In the genomic region with DNA sequence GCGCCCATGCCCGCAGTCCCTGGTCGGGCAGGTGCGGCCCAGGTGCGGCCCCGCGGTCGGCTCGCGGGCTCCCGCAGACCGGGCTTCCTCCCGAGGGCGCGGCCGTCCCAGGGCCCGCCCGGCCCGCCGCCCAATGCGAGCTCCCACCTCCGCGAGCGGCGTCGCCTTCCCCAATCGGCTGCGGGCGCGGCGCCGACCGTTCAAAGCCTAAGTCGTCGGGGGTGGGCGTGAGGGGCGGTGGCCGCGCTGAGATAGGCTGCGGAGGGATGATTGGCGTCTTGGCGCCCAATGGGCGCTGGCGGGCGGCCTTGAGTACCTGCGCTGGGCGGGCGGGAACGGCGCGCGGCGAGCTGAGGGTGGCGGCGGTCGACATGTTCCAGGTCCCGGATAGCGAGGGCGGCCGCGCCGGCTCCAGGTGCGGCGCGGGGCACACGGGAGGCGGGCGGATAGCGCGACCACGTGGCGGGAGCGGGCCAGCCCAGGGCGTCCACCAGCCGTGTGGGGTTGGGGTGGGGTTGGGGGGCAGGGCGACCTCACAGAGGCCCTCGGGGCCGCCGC, we compare ENCODE assay signal across 1 cellular context.
A peak's percentile ranks its signal among the peaks of the same experiment; 100 is the strongest.
TF ChIP-seq lines count a peak whose summit lies in the region.

A gene with protein sequence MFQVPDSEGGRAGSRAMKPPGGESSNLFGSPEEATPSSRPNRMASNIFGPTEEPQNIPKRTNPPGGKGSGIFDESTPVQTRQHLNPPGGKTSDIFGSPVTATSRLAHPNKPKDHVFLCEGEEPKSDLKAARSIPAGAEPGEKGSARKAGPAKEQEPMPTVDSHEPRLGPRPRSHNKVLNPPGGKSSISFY (plus strand): TSS at position 338 of the 558 bp plus-strand sequence. CDS start 34 bp downstream, at position 372.

TF ChIP-seq in K562, 482 proteins besides CTCF, POLR2A, EP300 and RAD21 (continued from another document and continues in another):
- TF ChIP-seq, protein P1, sequence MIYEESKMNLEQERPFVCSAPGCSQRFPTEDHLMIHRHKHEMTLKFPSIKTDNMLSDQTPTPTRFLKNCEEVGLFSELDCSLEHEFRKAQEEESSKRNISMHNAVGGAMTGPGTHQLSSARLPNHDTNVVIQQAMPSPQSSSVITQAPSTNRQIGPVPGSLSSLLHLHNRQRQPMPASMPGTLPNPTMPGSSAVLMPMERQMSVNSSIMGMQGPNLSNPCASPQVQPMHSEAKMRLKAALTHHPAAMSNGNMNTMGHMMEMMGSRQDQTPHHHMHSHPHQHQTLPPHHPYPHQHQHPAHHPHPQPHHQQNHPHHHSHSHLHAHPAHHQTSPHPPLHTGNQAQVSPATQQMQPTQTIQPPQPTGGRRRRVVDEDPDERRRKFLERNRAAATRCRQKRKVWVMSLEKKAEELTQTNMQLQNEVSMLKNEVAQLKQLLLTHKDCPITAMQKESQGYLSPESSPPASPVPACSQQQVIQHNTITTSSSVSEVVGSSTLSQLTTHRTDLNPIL (CRISPR knock-in tag; IDR thresholded peaks at IDR 0.05) = no peak
- no peak for TF ChIP-seq PURB (CRISPR knock-in tag; IDR thresholded peaks at IDR 0.05; ENCODE audit: low read depth)
- TF ChIP-seq, protein P2, sequence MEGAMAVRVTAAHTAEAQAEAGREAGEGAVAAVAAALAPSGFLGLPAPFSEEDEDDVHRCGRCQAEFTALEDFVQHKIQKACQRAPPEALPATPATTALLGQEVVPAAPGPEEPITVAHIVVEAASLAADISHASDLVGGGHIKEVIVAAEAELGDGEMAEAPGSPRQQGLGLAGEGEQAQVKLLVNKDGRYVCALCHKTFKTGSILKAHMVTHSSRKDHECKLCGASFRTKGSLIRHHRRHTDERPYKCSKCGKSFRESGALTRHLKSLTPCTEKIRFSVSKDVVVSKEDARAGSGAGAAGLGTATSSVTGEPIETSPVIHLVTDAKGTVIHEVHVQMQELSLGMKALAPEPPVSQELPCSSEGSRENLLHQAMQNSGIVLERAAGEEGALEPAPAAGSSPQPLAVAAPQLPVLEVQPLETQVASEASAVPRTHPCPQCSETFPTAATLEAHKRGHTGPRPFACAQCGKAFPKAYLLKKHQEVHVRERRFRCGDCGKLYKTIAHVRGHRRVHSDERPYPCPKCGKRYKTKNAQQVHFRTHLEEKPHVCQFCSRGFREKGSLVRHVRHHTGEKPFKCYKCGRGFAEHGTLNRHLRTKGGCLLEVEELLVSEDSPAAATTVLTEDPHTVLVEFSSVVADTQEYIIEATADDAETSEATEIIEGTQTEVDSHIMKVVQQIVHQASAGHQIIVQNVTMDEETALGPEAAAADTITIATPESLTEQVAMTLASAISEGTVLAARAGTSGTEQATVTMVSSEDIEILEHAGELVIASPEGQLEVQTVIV (CRISPR knock-in tag; IDR thresholded peaks at IDR 0.05; ENCODE audit: borderline replicate concordance) = no peak
- no peak for TF ChIP-seq ARID3A (IDR thresholded peaks at IDR 0.05; ENCODE audit: borderline replicate concordance, low read depth, low read length)
- TF ChIP-seq MLLT1 (IDR thresholded peaks at IDR 0.05) = peak in 1 of 2 experiments; percentile 76; a peak in 1 of 4 replicates
- TF ChIP-seq ADNP (tag; IDR thresholded peaks at IDR 0.05) = no peak
- TF ChIP-seq, protein P3, sequence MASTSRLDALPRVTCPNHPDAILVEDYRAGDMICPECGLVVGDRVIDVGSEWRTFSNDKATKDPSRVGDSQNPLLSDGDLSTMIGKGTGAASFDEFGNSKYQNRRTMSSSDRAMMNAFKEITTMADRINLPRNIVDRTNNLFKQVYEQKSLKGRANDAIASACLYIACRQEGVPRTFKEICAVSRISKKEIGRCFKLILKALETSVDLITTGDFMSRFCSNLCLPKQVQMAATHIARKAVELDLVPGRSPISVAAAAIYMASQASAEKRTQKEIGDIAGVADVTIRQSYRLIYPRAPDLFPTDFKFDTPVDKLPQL (IDR thresholded peaks at IDR 0.05; ENCODE audit: extremely low read depth, insufficient read length) = no peak
- TF ChIP-seq ZNF347 (CRISPR knock-in tag; IDR thresholded peaks at IDR 0.05; ENCODE audit: low read depth) = no peak
- TF ChIP-seq TRIM24 (IDR thresholded peaks at IDR 0.05) = no peak
- TF ChIP-seq ETV1 (tag; conservative IDR thresholded peaks at IDR 0.05; ENCODE audit: low read depth) = no peak
- TF ChIP-seq L3MBTL2 (IDR thresholded peaks at IDR 0.05) = peak; percentile 90
- TF ChIP-seq TAF15 (IDR thresholded peaks at IDR 0.05; ENCODE audit: low read depth, low read length) = no peak
- no peak for TF ChIP-seq RBBP5 (IDR thresholded peaks at IDR 0.05; ENCODE audit: borderline replicate concordance, insufficient read depth, low read length, poor library complexity, severe bottlenecking)
- no peak for TF ChIP-seq PRMT5 (CRISPR knock-in tag; IDR thresholded peaks at IDR 0.05)
- TF ChIP-seq ELF2 (CRISPR knock-in tag; IDR thresholded peaks at IDR 0.05) = no peak
- peak; percentile 96 for TF ChIP-seq KLF1 (tag; IDR thresholded peaks at IDR 0.05)
- TF ChIP-seq SAFB2 (IDR thresholded peaks at IDR 0.05; ENCODE audit: borderline replicate concordance, low read depth, low read length, severe bottlenecking) = no peak
- TF ChIP-seq MBD2 (IDR thresholded peaks at IDR 0.05; ENCODE audit: borderline replicate concordance, low read depth) = peak; percentile 97
- TF ChIP-seq CBFA2T3 (IDR thresholded peaks at IDR 0.05) = no peak
- no peak for TF ChIP-seq YBX1 (IDR thresholded peaks at IDR 0.05)
- TF ChIP-seq USF2 (CRISPR knock-in tag; IDR thresholded peaks at IDR 0.05) = no peak
- TF ChIP-seq BMI1 (IDR thresholded peaks at IDR 0.05; ENCODE audit: low read length) = no peak
- no peak for TF ChIP-seq MXI1 (IDR thresholded peaks at IDR 0.05; ENCODE audit: low read depth, low read length)
- no peak for TF ChIP-seq KAT7 (CRISPR knock-in tag; IDR thresholded peaks at IDR 0.05; ENCODE audit: borderline replicate concordance)
- no peak for TF ChIP-seq ZNF644 (tag; IDR thresholded peaks at IDR 0.05; ENCODE audit: low read depth)
- TF ChIP-seq GATA2 (CRISPR knock-in tag; IDR thresholded peaks at IDR 0.05) = no peak
- TF ChIP-seq FIP1L1 (IDR thresholded peaks at IDR 0.05; ENCODE audit: low read depth, low read length, poor library complexity, severe bottlenecking) = no peak
- TF ChIP-seq ATF3 (IDR thresholded peaks at IDR 0.05) = no peak
- no peak for TF ChIP-seq ATF3 (CRISPR knock-in tag; conservative IDR thresholded peaks at IDR 0.05)
- TF ChIP-seq, protein P4, sequence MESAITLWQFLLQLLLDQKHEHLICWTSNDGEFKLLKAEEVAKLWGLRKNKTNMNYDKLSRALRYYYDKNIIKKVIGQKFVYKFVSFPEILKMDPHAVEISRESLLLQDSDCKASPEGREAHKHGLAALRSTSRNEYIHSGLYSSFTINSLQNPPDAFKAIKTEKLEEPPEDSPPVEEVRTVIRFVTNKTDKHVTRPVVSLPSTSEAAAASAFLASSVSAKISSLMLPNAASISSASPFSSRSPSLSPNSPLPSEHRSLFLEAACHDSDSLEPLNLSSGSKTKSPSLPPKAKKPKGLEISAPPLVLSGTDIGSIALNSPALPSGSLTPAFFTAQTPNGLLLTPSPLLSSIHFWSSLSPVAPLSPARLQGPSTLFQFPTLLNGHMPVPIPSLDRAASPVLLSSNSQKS (CRISPR knock-in tag; IDR thresholded peaks at IDR 0.05) = no peak
- no peak for TF ChIP-seq KDM4B (IDR thresholded peaks at IDR 0.05; ENCODE audit: borderline replicate concordance in 2 of 2, low read depth in 1 of 2)
- TF ChIP-seq PHF20 (IDR thresholded peaks at IDR 0.05; ENCODE audit: partially characterized antibody) = peak; percentile 26
- TF ChIP-seq, protein P5, sequence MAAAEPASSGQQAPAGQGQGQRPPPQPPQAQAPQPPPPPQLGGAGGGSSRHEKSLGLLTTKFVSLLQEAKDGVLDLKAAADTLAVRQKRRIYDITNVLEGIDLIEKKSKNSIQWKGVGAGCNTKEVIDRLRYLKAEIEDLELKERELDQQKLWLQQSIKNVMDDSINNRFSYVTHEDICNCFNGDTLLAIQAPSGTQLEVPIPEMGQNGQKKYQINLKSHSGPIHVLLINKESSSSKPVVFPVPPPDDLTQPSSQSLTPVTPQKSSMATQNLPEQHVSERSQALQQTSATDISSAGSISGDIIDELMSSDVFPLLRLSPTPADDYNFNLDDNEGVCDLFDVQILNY (CRISPR knock-in tag; IDR thresholded peaks at IDR 0.05) = no peak
- no peak for TF ChIP-seq ZNF561 (CRISPR knock-in tag; conservative IDR thresholded peaks at IDR 0.05)
- peak; percentile 82 for TF ChIP-seq EGR1 (conservative IDR thresholded peaks at IDR 0.05)
- TF ChIP-seq PRPF4 (IDR thresholded peaks at IDR 0.05; ENCODE audit: insufficient read depth, low read depth, low read length, poor library complexity, severe bottlenecking) = no peak
- TF ChIP-seq BRF2 (IDR thresholded peaks at IDR 0.05; ENCODE audit: borderline replicate concordance, insufficient read depth, insufficient read length) = no peak
- no peak for TF ChIP-seq CBFB (CRISPR knock-in tag; IDR thresholded peaks at IDR 0.05)
- no peak for TF ChIP-seq THRA (IDR thresholded peaks at IDR 0.05)
- no peak for TF ChIP-seq PYGO2 (tag; IDR thresholded peaks at IDR 0.05)
- 0 out of 4 replicates have a peak, but pooled peaks of 1 of the 2 experiments have one; percentile 21 for TF ChIP-seq TBL1XR1 (IDR thresholded peaks at IDR 0.05; ENCODE audit: low read length in 2 of 2)
- TF ChIP-seq USF1 (CRISPR knock-in tag; IDR thresholded peaks at IDR 0.05) = no peak
- peak; percentile 93 for TF ChIP-seq ASH1L (IDR thresholded peaks at IDR 0.05; ENCODE audit: borderline replicate concordance, low read depth, partially characterized antibody)
- TF ChIP-seq HOMEZ (CRISPR knock-in tag; IDR thresholded peaks at IDR 0.05) = no peak
